ENCODE assay signal across 8 cellular contexts in genomic region chr3:149771652-149772271, GRCh38. TPM values are rescaled to one million over a fixed set of nuclear protein-coding genes. Genes with fewer than 3 reads are reported as not detected.
DNase-seq lines count a peak whose midpoint lies in the region; ATAC-seq and TF ChIP-seq lines count a peak whose summit lies in the region.

No MANE protein-coding gene starts in this region.

- no peaks in the 10 kb centered on the region for H3K27me3 ChIP-seq in neutrophil

- intact Hi-C loops in activated CD4-positive, alpha-beta T cell treated with anti-CD3 and anti-CD28 coated beads, Interleukin-2, amount 10 ng/mL, durations not matched to agents 24 days and 14 days (cut with micrococcal nuclease) = loop anchor here (1.0 to 5.0 kb wide), 3 partner anchors 202 to 259 kb away; no protein-coding TSS in a partner anchor

- H3K4me1 Mint-ChIP-seq in activated CD4-positive, alpha-beta T cell treated with anti-CD3 and anti-CD28 coated beads, Interleukin-2, amount 10 ng/mL, durations not matched to agents 24 days and 14 days = no peaks in the 10 kb centered on the region

- no peak overlapping the region for H3K27ac Mint-ChIP-seq in activated CD4-positive, alpha-beta T cell treated with anti-CD3 and anti-CD28 coated beads, Interleukin-2, amount 10 ng/mL, durations not matched to agents 24 days and 14 days

- ATAC-seq in GM21825 (IDR thresholded peaks at IDR 0.05; ENCODE audit: unreplicated experiment) = peak; percentile 57

- no peaks in the 10 kb centered on the region for H3K9me3 Mint-ChIP-seq in activated CD4-positive, alpha-beta T cell treated with anti-CD3 and anti-CD28 coated beads, Interleukin-2, amount 10 ng/mL, durations not matched to agents 24 days and 14 days

- peaks cover 15% of the 10 kb centered on the region for H3K27me3 Mint-ChIP-seq in activated CD4-positive, alpha-beta T cell treated with anti-CD3 and anti-CD28 coated beads, Interleukin-2, amount 10 ng/mL, durations not matched to agents 24 days and 14 days

- H3K27ac ChIP-seq in neutrophil = no peak overlapping the region

- H3K36me3 Mint-ChIP-seq in activated CD4-positive, alpha-beta T cell treated with anti-CD3 and anti-CD28 coated beads, Interleukin-2, amount 10 ng/mL, durations not matched to agents 24 days and 14 days (ENCODE audit: low read depth) = no peaks in the 10 kb centered on the region

- no peak overlapping the region for H3K4me3 Mint-ChIP-seq in activated CD4-positive, alpha-beta T cell treated with anti-CD3 and anti-CD28 coated beads, Interleukin-2, amount 10 ng/mL, durations not matched to agents 24 days and 14 days

- peak; percentile 44 for DNase-seq in DMS114 treated with DMSO at 0.1 percent for 48 hours (lab: John Stamatoyannopoulos, UW; ENCODE audit: unreplicated experiment)
- DNase-seq in NCI-H187 treated with DMSO at 0.1 percent for 48 hours (lab: John Stamatoyannopoulos, UW) = peak; percentile 30
- peak; percentile 80 for DNase-seq in activated CD4-positive, alpha-beta T cell treated with anti-CD3 and anti-CD28 coated beads, Interleukin-2, amount 10 ng/mL, durations not matched to agents 24 days and 14 days
- DNase-seq in epithelial cell of proximal tubule (ENCODE audit: low read depth) = no peak
- no peak for DNase-seq in OCI-M2 (lab: John Stamatoyannopoulos, UW; ENCODE audit: unreplicated experiment)
- no peak for DNase-seq in cerebellar nuclear complex (lab: John Stamatoyannopoulos, UW)

- H3K4me3 ChIP-seq in epithelial cell of proximal tubule (ENCODE audit: low read depth, low read length) (no peak overlapping the region), neutrophil (ENCODE audit: low read depth in 1 of 2, low read length in 1 of 2) (no peak overlapping the region)

- no peaks in the 10 kb centered on the region for H3K9me3 ChIP-seq in neutrophil

- peak; percentile 92 for TF ChIP-seq CTCF in epithelial cell of proximal tubule (conservative IDR thresholded peaks at IDR 0.05; ENCODE audit: low read depth, low read length)
- peak; percentile 47 for TF ChIP-seq CTCF in neutrophil (IDR thresholded peaks at IDR 0.05)

- H3K36me3 ChIP-seq in neutrophil = no peaks in the 10 kb centered on the region

- H3K4me1 ChIP-seq in neutrophil (ENCODE audit: control insufficient read depth in 1 of 2, insufficient read depth in 1 of 2, low read depth in 1 of 2, low read length in 1 of 2) = no peaks in the 10 kb centered on the region

RNA-seq across cellular contexts. Expression of gene COMMD2, which starts 19.5 kb away (rescaled TPM):
- total RNA-seq in activated CD4-positive, alpha-beta T cell treated with anti-CD3 and anti-CD28 coated beads, Interleukin-2, amount 10 ng/mL, durations not matched to agents 24 days and 14 days = 42.1 and 44.2 TPM in 2 replicates
- 22.0 and 23.7 TPM in 2 replicates for total RNA-seq in epithelial cell of proximal tubule

RNA-seq across cellular contexts. Expression of gene ANKUB1, which starts 20.6 kb away (rescaled TPM):
- total RNA-seq in activated CD4-positive, alpha-beta T cell treated with anti-CD3 and anti-CD28 coated beads, Interleukin-2, amount 10 ng/mL, durations not matched to agents 24 days and 14 days = not detected in 2 replicates
- not detected in 2 replicates for total RNA-seq in epithelial cell of proximal tubule

RNA-seq across cellular contexts. Expression of gene RNF13, which starts 41.3 kb away (rescaled TPM):
- 31.6 and 36.7 TPM in 2 replicates for total RNA-seq in activated CD4-positive, alpha-beta T cell treated with anti-CD3 and anti-CD28 coated beads, Interleukin-2, amount 10 ng/mL, durations not matched to agents 24 days and 14 days
- 22.7 and 27.1 TPM in 2 replicates for total RNA-seq in epithelial cell of proximal tubule

Comparison
In these comparisons a context has a peak if more than half of its experiments do, and no peak if none do; other contexts are left out.
1. DNase-seq: peak in DMS114 treated with DMSO at 0.1 percent for 48 hours (single experiment), NCI-H187 treated with DMSO at 0.1 percent for 48 hours (single experiment) and activated CD4-positive, alpha-beta T cell treated with anti-CD3 and anti-CD28 coated beads, Interleukin-2, amount 10 ng/mL, durations not matched to agents 24 days and 14 days (single experiment); none in epithelial cell of proximal tubule (single experiment), OCI-M2 (single experiment) and cerebellar nuclear complex (0 of 2).